Comparison of ENCODE assay signal across 29 cellular contexts in the genomic region with DNA sequence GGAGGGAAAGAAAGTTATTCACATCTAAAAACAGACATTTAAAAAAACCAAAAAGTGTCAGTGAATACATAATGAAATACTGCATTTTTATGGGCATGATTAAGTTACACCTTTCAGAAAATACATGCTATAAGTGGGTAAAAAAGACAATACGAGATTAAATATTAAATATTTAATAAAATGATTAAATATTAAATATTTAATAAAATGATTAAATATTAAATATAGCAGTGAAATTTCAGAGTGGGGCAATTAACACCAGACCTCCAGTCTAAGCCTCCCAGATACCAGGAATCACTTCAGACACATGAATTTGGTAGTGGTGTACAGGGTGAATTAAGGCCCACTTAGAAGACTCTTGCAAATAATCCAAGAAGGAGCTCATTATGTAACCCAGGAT. TPM values are rescaled to one million over a fixed set of nuclear protein-coding genes. Genes with fewer than 3 reads are reported as not detected.
DNase-seq lines count a peak whose midpoint lies in the region; ATAC-seq, FAIRE-seq and TF ChIP-seq lines count a peak whose summit lies in the region.
"Had no signal": no experiment of that assay in that cellular context is flagged by ENCODE, and none has a peak within 500 bp of the region (broad histone marks: within the 10 kb centered on the region; RNA-seq: fewer than 3 reads in every experiment).

No MANE protein-coding gene starts in this region.

- H3K27me3 Mint-ChIP-seq in WTC11 (ENCODE audit: low read depth) = no peaks in the 10 kb centered on the region
- no peaks in the 10 kb centered on the region for H3K27me3 Mint-ChIP-seq in glutamatergic neuron (ENCODE audit: unreplicated experiment)
- H3K27me3 Mint-ChIP-seq: CD4-positive, alpha-beta memory T cell; CD4-positive, alpha-beta T cell; CD8-positive, alpha-beta memory T cell had no signal

- no peak for ATAC-seq in WTC11
- ATAC-seq: A549; CD8-positive, alpha-beta T cell had no signal

- POLR2A ChIA-PET in WTC11 (lab: Charles Lee) = no interaction called here

- CTCF ChIA-PET in WTC11 (lab: Charles Lee) = no interaction called here

- peaks cover 31% of the 10 kb centered on the region for H3K36me3 Mint-ChIP-seq in WTC11
- H3K36me3 Mint-ChIP-seq in glutamatergic neuron (ENCODE audit: unreplicated experiment) = peaks cover 20% of the 10 kb centered on the region

- H3K9me3 Mint-ChIP-seq in WTC11 (peaks cover 24% of the 10 kb centered on the region), glutamatergic neuron (ENCODE audit: unreplicated experiment) (peaks cover 3% of the 10 kb centered on the region)

- TF ChIP-seq CTCF in WTC11 (IDR thresholded peaks at IDR 0.05) (no peak), glutamatergic neuron (IDR thresholded peaks at IDR 0.05; ENCODE audit: partially characterized antibody, unreplicated experiment) (no peak)

- H3K4me3 Mint-ChIP-seq in WTC11 (no peak overlapping the region), glutamatergic neuron (ENCODE audit: unreplicated experiment) (no peak overlapping the region)
- H3K4me3 Mint-ChIP-seq: B cell; CD14-positive monocyte; CD4-positive, alpha-beta memory T cell; CD4-positive, alpha-beta T cell; CD4-positive, CD25-positive, alpha-beta regulatory T cell; CD8-positive, alpha-beta memory T cell; CD8-positive, alpha-beta T cell had no signal

- peak; percentile 15 for FAIRE-seq in endometrium (lab: Jason Lieb, UNC)
- FAIRE-seq: A204.1, A549, D721Med had no signal

- H3K27ac Mint-ChIP-seq in WTC11 (no peak overlapping the region), glutamatergic neuron (ENCODE audit: unreplicated experiment) (no peak overlapping the region)
- H3K27ac Mint-ChIP-seq: B cell; CD14-positive monocyte; CD4-positive, alpha-beta memory T cell; CD4-positive, alpha-beta T cell; CD4-positive, CD25-positive, alpha-beta regulatory T cell; CD8-positive, alpha-beta T cell had no signal

- DNase-seq in WTC11 (ENCODE audit: low spot score) (no peak), inferior parietal cortex (ENCODE audit: extremely low spot score) (no peak), glutamatergic neuron (no peak)
- DNase-seq: 8988T; ACHN; AML-193; BE2C; C1 segment of cervical spinal cord; Caco-2; Calu3; CD4-positive, alpha-beta memory T cell; CD4-positive, alpha-beta T cell; CD4-positive, CD25-positive, alpha-beta regulatory T cell; CD8-positive, alpha-beta memory T cell; CD8-positive, alpha-beta T cell; COR-L47; DMS 273 treated with DMSO at 0.1 percent for 48 hours; DMS153; DMS53; DMS79; DMS79 treated with DMSO at 0.1 percent for 48 hours; DND-41; EL had no signal

- H3K4me1 Mint-ChIP-seq in WTC11 (no peaks in the 10 kb centered on the region), glutamatergic neuron (ENCODE audit: low read depth, unreplicated experiment) (no peaks in the 10 kb centered on the region)
- H3K4me1 Mint-ChIP-seq: B cell; CD14-positive monocyte; CD4-positive, CD25-positive, alpha-beta regulatory T cell; CD8-positive, alpha-beta memory T cell had no signal

TF ChIP-seq in WTC11, 78 proteins besides CTCF, POLR2A, EP300 and RAD21:
- TF ChIP-seq HMGA2 (CRISPR knock-in tag; IDR thresholded peaks at IDR 0.05) = peak; percentile 97
- no peak for TF ChIP-seq OVOL2 (CRISPR knock-in tag; IDR thresholded peaks at IDR 0.05; ENCODE audit: borderline replicate concordance)
- TF ChIP-seq, protein P1, sequence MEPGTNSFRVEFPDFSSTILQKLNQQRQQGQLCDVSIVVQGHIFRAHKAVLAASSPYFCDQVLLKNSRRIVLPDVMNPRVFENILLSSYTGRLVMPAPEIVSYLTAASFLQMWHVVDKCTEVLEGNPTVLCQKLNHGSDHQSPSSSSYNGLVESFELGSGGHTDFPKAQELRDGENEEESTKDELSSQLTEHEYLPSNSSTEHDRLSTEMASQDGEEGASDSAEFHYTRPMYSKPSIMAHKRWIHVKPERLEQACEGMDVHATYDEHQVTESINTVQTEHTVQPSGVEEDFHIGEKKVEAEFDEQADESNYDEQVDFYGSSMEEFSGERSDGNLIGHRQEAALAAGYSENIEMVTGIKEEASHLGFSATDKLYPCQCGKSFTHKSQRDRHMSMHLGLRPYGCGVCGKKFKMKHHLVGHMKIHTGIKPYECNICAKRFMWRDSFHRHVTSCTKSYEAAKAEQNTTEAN (CRISPR knock-in tag; IDR thresholded peaks at IDR 0.05) = no peak
- TF ChIP-seq ZNF219 (CRISPR knock-in tag; IDR thresholded peaks at IDR 0.05; ENCODE audit: borderline replicate concordance) = no peak
- no peak for TF ChIP-seq ARID4B (CRISPR knock-in tag; IDR thresholded peaks at IDR 0.05; ENCODE audit: borderline replicate concordance)

RNA-seq across cellular contexts. Expression of gene RBM43, which starts 15.5 kb away (rescaled TPM):
- 2.8 to 3.3 TPM (median 2.9 TPM) in 3 replicates for total RNA-seq in WTC11 (2021)
- 1.1 TPM for total RNA-seq in glutamatergic neuron (ENCODE audit: unreplicated experiment)

RNA-seq across cellular contexts. Expression of gene NMI, which starts 43.3 kb away (rescaled TPM):
- total RNA-seq in WTC11 (2021) = 3.4 to 4.3 TPM (median 3.7 TPM) in 3 replicates
- total RNA-seq in glutamatergic neuron (ENCODE audit: unreplicated experiment) = 0.34 TPM
